Comparison of ENCODE assay signal across 8 cellular contexts in genomic region chr17:2054740-2055493, GRCh38. TPM values are rescaled to one million over a fixed set of nuclear protein-coding genes. Genes with fewer than 3 reads are reported as not detected.
DNase-seq lines count a peak whose midpoint lies in the region; ATAC-seq and TF ChIP-seq lines count a peak whose summit lies in the region.

HIC1 (plus strand) TSS chr17:2055103; CDS start chr17:2056691, 1,588 bp downstream.

- H3K9ac ChIP-seq in PC-3 (ENCODE audit: low read length) (peak within 1 kb of the TSS; percentile 20; the same call in 1 of the 2 replicates), mucosa of stomach (ENCODE audit: low read length) (peak within 1 kb of the TSS; percentile 57)

- H3K4me3 Mint-ChIP-seq in activated T-cell treated with anti-CD3 and anti-CD28 coated beads, Interleukin-2, amount 50 U/mL, for 4 hours: peak within 1 kb of the TSS; percentile 70

- H3F3A ChIP-seq in PC-3 (ENCODE audit: low read length, unreplicated experiment): no peaks in the 10 kb centered on the region

- no peaks in the 10 kb centered on the region for H3K9me3 Mint-ChIP-seq in activated T-cell treated with anti-CD3 and anti-CD28 coated beads, Interleukin-2, amount 50 U/mL, for 4 hours

- peak within 1 kb of the TSS; percentile 93 for H3K4me2 ChIP-seq in PC-3 (ENCODE audit: low read length)

- no peaks in the 10 kb centered on the region for H3K36me3 ChIP-seq in PC-3 (ENCODE audit: low read depth, low read length)
- H3K36me3 ChIP-seq in mucosa of stomach (ENCODE audit: control insufficient read depth, insufficient read depth, low read length): no peaks in the 10 kb centered on the region

- H3K36me3 Mint-ChIP-seq in activated T-cell treated with anti-CD3 and anti-CD28 coated beads, Interleukin-2, amount 50 U/mL, for 4 hours (ENCODE audit: insufficient read depth): peaks cover 3% of the 10 kb centered on the region

- no peaks in the 10 kb centered on the region for H3K9me2 ChIP-seq in PC-3 (replicated peaks; ENCODE audit: low read length)

- ATAC-seq in HG03159 (IDR thresholded peaks at IDR 0.05; ENCODE audit: unreplicated experiment) (peak; percentile 33), PC-3 (peak; percentile 76), GM19324 (IDR thresholded peaks at IDR 0.05; ENCODE audit: low FRiP score, unreplicated experiment) (no peak)
- ATAC-seq in activated T-cell treated with anti-CD3 and anti-CD28 coated beads, Interleukin-2, amount 50 U/mL, for 4 hours: peak; percentile 59 to 66

- H4K20me1 ChIP-seq in PC-3 (ENCODE audit: low read length): no peaks in the 10 kb centered on the region

- TF ChIP-seq CTCF in GM13976 (IDR thresholded peaks at IDR 0.05; ENCODE audit: borderline replicate concordance, control extremely low read depth, extremely low read depth, insufficient read depth, missing control alignments) (peak; percentile 95), PC-3 (conservative IDR thresholded peaks at IDR 0.05; ENCODE audit: low read depth, low read length) (peak; percentile 77)

- H3K4me1 Mint-ChIP-seq in activated T-cell treated with anti-CD3 and anti-CD28 coated beads, Interleukin-2, amount 50 U/mL, for 4 hours (ENCODE audit: low read depth): peaks cover 24% of the 10 kb centered on the region

- POLR2A ChIA-PET in PC-3 (lab: Charles Lee; ENCODE audit: unreplicated experiment): no interaction called here

- DNase-seq in GM13976 (ENCODE audit: low spot score) (peak; percentile 85), PC-3 (peak; percentile 75), erythroblast (lab: John Stamatoyannopoulos, UW) (peak; percentile 78 to 86)
- peak; percentile 75 for DNase-seq in activated T-cell treated with anti-CD3 and anti-CD28 coated beads, Interleukin-2, amount 50 U/mL, for 4 hours
- DNase-seq in stimulated activated naive CD4-positive, alpha-beta T cell (lab: John Stamatoyannopoulos, UW): peak; percentile 48 to 85 (median 64)

- H3K9me3 ChIP-seq in PC-3 (ENCODE audit: low read length) (no peaks in the 10 kb centered on the region), mucosa of stomach (ENCODE audit: control insufficient read depth, low read length) (no peaks in the 10 kb centered on the region)

- BruUV-seq in PC-3 (replicated peaks; lab: Mats Ljungman, UMichigan): no TSS peak

- no peak within 1 kb of the TSS for H3K27ac ChIP-seq in PC-3 (ENCODE audit: low read length)

- H3K4me3 ChIP-seq in PC-3 (ENCODE audit: low read length) (peak within 1 kb of the TSS; percentile 66), mucosa of stomach (ENCODE audit: low read length) (no peak within 1 kb of the TSS)

- CTCF ChIA-PET in PC-3 (lab: Charles Lee): interaction anchor here (0.5 to 2.4 kb wide), 8 partner anchors 14 to 207 kb away, joined by 3 to 25 read pairs (median 4); no protein-coding TSS in a partner anchor

- peaks cover 10% of the 10 kb centered on the region for H3K27me3 Mint-ChIP-seq in activated T-cell treated with anti-CD3 and anti-CD28 coated beads, Interleukin-2, amount 50 U/mL, for 4 hours (ENCODE audit: low read depth)

- TF ChIP-seq POLR2A in erythroblast (IDR thresholded peaks at IDR 0.05; ENCODE audit: low read length): no peak

- H2AFZ ChIP-seq in PC-3 (ENCODE audit: low read length): peak within 1 kb of the TSS; percentile 64

- H3K4me1 ChIP-seq in PC-3 (ENCODE audit: insufficient read depth, low read length): peaks cover 7% of the 10 kb centered on the region
- H3K4me1 ChIP-seq in mucosa of stomach (ENCODE audit: control insufficient read depth, insufficient read depth, low read length): peaks cover 46% of the 10 kb centered on the region

- H3K79me2 ChIP-seq in PC-3 (ENCODE audit: low read length): no peaks in the 10 kb centered on the region

- in situ Hi-C loops in GM13976 (cut with MboI; ENCODE audit: low sequenced_read_pairs, unreplicated experiment): no loop called here

- intact Hi-C loops in PC-3 (cut with micrococcal nuclease): loop anchor here (1.0 kb wide), 1 partner anchor 189 kb away; no protein-coding TSS in a partner anchor

- no peaks in the 10 kb centered on the region for H3K27me3 ChIP-seq in PC-3 (ENCODE audit: low read length)
- peaks cover 72% of the 10 kb centered on the region for H3K27me3 ChIP-seq in mucosa of stomach (ENCODE audit: control insufficient read depth, insufficient read depth, low read length)

RNA-seq across cellular contexts. Expression of gene HIC1, which starts in this region (rescaled TPM):
- 2.0 and 4.4 TPM in 2 replicates for total RNA-seq in PC-3 (2014; rRNA removed)
- total RNA-seq in activated T-cell treated with anti-CD3 and anti-CD28 coated beads, Interleukin-2, amount 50 U/mL, for 4 hours: 10 to 100 TPM; 18.9 to 60.9 (median 31.5) TPM
